1 cellular context compared by ENCODE assay signal in the genomic region with DNA sequence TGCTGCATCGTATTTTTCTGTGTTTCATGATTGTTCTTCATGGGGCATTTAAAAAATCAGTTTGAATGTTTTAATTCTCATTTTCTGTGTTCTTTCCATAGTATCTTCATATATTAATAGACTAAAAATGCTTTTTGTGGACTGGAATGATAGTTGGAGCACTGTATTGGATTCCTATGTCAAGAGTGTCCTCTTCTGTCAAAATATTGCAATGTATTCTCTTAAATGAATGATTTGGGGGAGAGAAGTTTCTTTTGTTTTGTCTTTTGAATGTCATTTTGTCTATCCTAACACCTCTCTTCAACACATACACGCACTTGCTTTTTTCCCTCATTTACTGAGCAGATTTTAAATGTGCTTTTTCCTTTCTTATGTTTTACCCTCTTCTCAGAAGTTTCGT.
TF ChIP-seq lines count a peak whose summit lies in the region.

No MANE protein-coding gene starts in this region.

TF ChIP-seq in HCT116, 20 proteins besides CTCF, POLR2A, EP300 and RAD21 (continued from another document):
- TF ChIP-seq, protein P1, sequence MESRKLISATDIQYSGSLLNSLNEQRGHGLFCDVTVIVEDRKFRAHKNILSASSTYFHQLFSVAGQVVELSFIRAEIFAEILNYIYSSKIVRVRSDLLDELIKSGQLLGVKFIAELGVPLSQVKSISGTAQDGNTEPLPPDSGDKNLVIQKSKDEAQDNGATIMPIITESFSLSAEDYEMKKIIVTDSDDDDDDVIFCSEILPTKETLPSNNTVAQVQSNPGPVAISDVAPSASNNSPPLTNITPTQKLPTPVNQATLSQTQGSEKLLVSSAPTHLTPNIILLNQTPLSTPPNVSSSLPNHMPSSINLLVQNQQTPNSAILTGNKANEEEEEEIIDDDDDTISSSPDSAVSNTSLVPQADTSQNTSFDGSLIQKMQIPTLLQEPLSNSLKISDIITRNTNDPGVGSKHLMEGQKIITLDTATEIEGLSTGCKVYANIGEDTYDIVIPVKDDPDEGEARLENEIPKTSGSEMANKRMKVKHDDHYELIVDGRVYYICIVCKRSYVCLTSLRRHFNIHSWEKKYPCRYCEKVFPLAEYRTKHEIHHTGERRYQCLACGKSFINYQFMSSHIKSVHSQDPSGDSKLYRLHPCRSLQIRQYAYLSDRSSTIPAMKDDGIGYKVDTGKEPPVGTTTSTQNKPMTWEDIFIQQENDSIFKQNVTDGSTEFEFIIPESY (IDR thresholded peaks at IDR 0.05; ENCODE audit: extremely low read depth, insufficient replicate concordance, low read length) = no peak
